Comparison of ENCODE assay signal across 8 cellular contexts in the genomic region with DNA sequence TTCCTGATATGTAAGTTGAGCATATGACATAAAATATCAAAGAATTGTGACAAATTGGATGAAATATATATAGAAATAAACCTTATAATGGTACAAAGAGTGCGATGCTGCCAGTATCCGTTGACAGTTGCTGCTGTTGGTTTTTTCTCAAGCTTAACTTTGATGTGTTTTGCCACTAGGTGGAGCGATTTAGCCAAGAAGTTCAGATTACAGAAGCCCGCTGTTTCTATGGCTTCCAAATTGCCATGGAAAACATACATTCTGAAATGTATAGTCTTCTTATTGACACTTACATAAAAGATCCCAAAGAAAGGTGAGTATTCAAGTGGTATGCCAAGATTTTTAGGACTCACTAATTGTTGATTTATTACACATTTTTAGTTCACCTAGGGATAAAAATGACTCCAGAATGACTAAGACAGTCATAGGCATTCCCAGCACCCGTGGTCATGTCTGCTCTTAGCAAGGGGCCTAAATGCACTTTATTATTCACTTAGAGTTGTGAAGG. TPM values are rescaled to one million over a fixed set of nuclear protein-coding genes. Genes with fewer than 3 reads are reported as not detected.
DNase-seq lines count a peak whose midpoint lies in the region; ATAC-seq and TF ChIP-seq lines count a peak whose summit lies in the region.

No MANE protein-coding gene starts in this region.

- peak overlapping the region; percentile 78 for H3K4me3 Mint-ChIP-seq in chondrocyte (ENCODE audit: unreplicated experiment)

- no peaks in the 10 kb centered on the region for H3K27me3 Mint-ChIP-seq in chondrocyte (ENCODE audit: low read depth)

- no peaks in the 10 kb centered on the region for H3K9me3 Mint-ChIP-seq in chondrocyte (ENCODE audit: low read depth)

- H3K9ac ChIP-seq in SK-N-MC (ENCODE audit: insufficient read length), result peak overlapping the region; percentile 95

- ATAC-seq in GM18909 (IDR thresholded peaks at IDR 0.05; ENCODE audit: poor library complexity, unreplicated experiment), result no peak
- no peak for ATAC-seq in HG02642 (IDR thresholded peaks at IDR 0.05; ENCODE audit: poor library complexity, unreplicated experiment)

- H3K27ac Mint-ChIP-seq in chondrocyte (ENCODE audit: unreplicated experiment), result peak overlapping the region; percentile 50

- no peak overlapping the region for H3K27ac ChIP-seq in SK-N-MC

- H3K4me1 Mint-ChIP-seq in chondrocyte (ENCODE audit: low read depth), result peaks cover 40% of the 10 kb centered on the region

- H3K36me3 ChIP-seq in SK-N-MC (ENCODE audit: insufficient read depth, low read length), result peaks cover 65% of the 10 kb centered on the region

- no peaks in the 10 kb centered on the region for H3K9me3 ChIP-seq in SK-N-MC (ENCODE audit: low read depth, low read length)

- peak in 5 of 6 experiments; percentile 23 to 78 (median 59) for DNase-seq in stimulated activated naive CD4-positive, alpha-beta T cell (lab: John Stamatoyannopoulos, UW)
- DNase-seq in stimulated activated naive CD4-positive, alpha-beta T cell treated with Interleukin-2 at 50 U/mL for 16 hours (lab: John Stamatoyannopoulos, UW), result no peak
- DNase-seq in NCI-H1105 treated with DMSO at 0.1 percent for 48 hours (lab: John Stamatoyannopoulos, UW) (peak; percentile 59), SK-N-MC (ENCODE audit: low read depth, low spot score) (no peak), chondrocyte (ENCODE audit: low spot score) (no peak), middle frontal gyrus (ENCODE audit: extremely low spot score, low spot score) (peak; percentile 58)

- peak; percentile 95 for TF ChIP-seq CTCF in chondrocyte (IDR thresholded peaks at IDR 0.05)

- H3K4me3 ChIP-seq in SK-N-MC, result peak overlapping the region; percentile 93

- no peaks in the 10 kb centered on the region for H3K36me3 Mint-ChIP-seq in chondrocyte (ENCODE audit: low read depth)

RNA-seq across cellular contexts. Expression of a gene that starts 2.1 kb away (rescaled TPM):
- 25.7 to 48.3 TPM (median 26.0 TPM) in 3 replicates for total RNA-seq in chondrocyte

RNA-seq across cellular contexts. Expression of a gene that starts 44.4 kb away (rescaled TPM):
- 4.9 to 7.0 TPM (median 5.4 TPM) in 3 replicates for total RNA-seq in chondrocyte

Comparison
In these comparisons a context has a peak if more than half of its experiments do, and no peak if none do; other contexts are left out.
1. DNase-seq: peak in stimulated activated naive CD4-positive, alpha-beta T cell (5 of 6), NCI-H1105 treated with DMSO at 0.1 percent for 48 hours (single experiment) and middle frontal gyrus (single experiment); none in stimulated activated naive CD4-positive, alpha-beta T cell treated with Interleukin-2 at 50 U/mL for 16 hours (single experiment), SK-N-MC (single experiment) and chondrocyte (single experiment).